ENCODE assay signal across 27 cellular contexts in the genomic region with DNA sequence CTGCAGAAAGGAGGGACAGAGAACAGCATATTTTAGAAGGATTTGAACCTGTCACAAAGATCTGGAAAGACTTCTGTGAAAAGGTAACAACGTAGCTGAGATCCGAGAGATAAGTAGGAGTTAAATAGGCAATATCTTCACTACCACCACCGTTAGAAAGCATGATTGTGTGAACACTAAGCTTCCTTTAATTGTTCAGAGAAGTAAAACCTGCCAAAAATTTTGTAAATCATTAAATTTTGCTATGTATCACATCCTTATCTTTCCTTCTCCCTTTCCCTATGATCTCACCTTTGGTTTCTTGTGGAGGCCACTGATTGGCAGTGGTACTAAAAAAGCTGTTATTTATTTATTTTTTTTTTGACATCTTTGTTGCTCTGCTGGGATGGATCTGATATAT.
"Had no signal": no experiment of that assay in that cellular context is flagged by ENCODE, and none has a peak within 500 bp of the region (broad histone marks: within the 10 kb centered on the region; RNA-seq: fewer than 3 reads in every experiment).

No MANE protein-coding gene starts in this region.

- H3K9me3 Mint-ChIP-seq: stimulated activated naive CD8-positive, alpha-beta T cell treated with anti-CD3 and anti-CD28 coated beads, Interleukin-15, amount 100 ng/mL, for 72 hours had no signal

- H3K4me1 ChIP-seq: esophagus squamous epithelium, heart right ventricle, lower lobe of right lung, parathyroid adenoma, right lobe of liver, transverse colon, upper lobe of right lung, uterus had no signal

- H2AFZ ChIP-seq: parathyroid adenoma had no signal

- H3K4me3 Mint-ChIP-seq: memory B cell; natural killer cell; stimulated activated naive CD8-positive, alpha-beta T cell treated with anti-CD3 and anti-CD28 coated beads, Interleukin-15, amount 100 ng/mL, for 72 hours had no signal

- DNase-seq: cortex of kidney; dorsolateral prefrontal cortex; effector CD4-positive, alpha-beta T cell; esophagus squamous epithelium; foreskin melanocyte; glutamatergic neuron; heart right ventricle; hippocampal formation; islet precursor cell; kidney glomerular epithelial cell; left ventricle myocardium superior; lower lobe of right lung; natural killer cell; occipital lobe; right lobe of liver; small intestine; stimulated activated CD4-positive, alpha-beta T cell treated with anti-CD3 and anti-CD28 coated beads, Interleukin-15, amount 100 ng/mL, for 24 hours; stimulated activated CD4-positive, alpha-beta T cell treated with anti-CD3 and anti-CD28 coated beads, Interleukin-2, amount 100 ng/mL, for 48 hours; stimulated activated naive CD4-positive, alpha-beta T cell; stimulated activated naive CD8-positive, alpha-beta T cell treated with anti-CD3 and anti-CD28 coated beads, Interleukin-15, amount 100 ng/mL, for 72 hours; transverse colon; upper lobe of right lung; uterus had no signal

- H3K27ac Mint-ChIP-seq: memory B cell, natural killer cell, progenitor cell of endocrine pancreas had no signal

- H3K27me3 Mint-ChIP-seq: memory B cell; progenitor cell of endocrine pancreas; stimulated activated naive CD8-positive, alpha-beta T cell treated with anti-CD3 and anti-CD28 coated beads, Interleukin-15, amount 100 ng/mL, for 72 hours had no signal

- H3K9ac ChIP-seq: parathyroid adenoma had no signal

- H3K27me3 ChIP-seq: dorsolateral prefrontal cortex, esophagus squamous epithelium, heart right ventricle, right lobe of liver, suprapubic skin, transverse colon, upper lobe of right lung, uterus had no signal

- H3K79me2 ChIP-seq: parathyroid adenoma had no signal

- H3K4me1 Mint-ChIP-seq: memory B cell; natural killer cell; stimulated activated naive CD8-positive, alpha-beta T cell treated with anti-CD3 and anti-CD28 coated beads, Interleukin-15, amount 100 ng/mL, for 72 hours had no signal

- H3K9me3 ChIP-seq: esophagus squamous epithelium, heart right ventricle, lower lobe of right lung, right lobe of liver, suprapubic skin, transverse colon, upper lobe of right lung, uterus had no signal

- H3K4me3 ChIP-seq: dorsolateral prefrontal cortex, esophagus squamous epithelium, heart right ventricle, lower lobe of right lung, right lobe of liver, suprapubic skin, transverse colon, upper lobe of right lung, uterus had no signal

- H3K27ac ChIP-seq: dorsolateral prefrontal cortex, esophagus squamous epithelium, heart right ventricle, lower lobe of right lung, parathyroid adenoma, right lobe of liver, suprapubic skin, transverse colon, upper lobe of right lung, uterus had no signal

- ATAC-seq: heart right ventricle; left ventricle myocardium superior; lower lobe of right lung; natural killer cell; right lobe of liver; stimulated activated naive CD8-positive, alpha-beta T cell treated with anti-CD3 and anti-CD28 coated beads, Interleukin-15, amount 100 ng/mL, for 72 hours; upper lobe of right lung had no signal

- H3K36me3 ChIP-seq: esophagus squamous epithelium, heart right ventricle, lower lobe of right lung, right lobe of liver, suprapubic skin, transverse colon, upper lobe of right lung, uterus had no signal

- H3K36me3 Mint-ChIP-seq: memory B cell, natural killer cell had no signal
